In genomic region chr3:95705786-95706418, GRCh38 we compare ENCODE assay signal across 8 cellular contexts.
A peak's percentile ranks its signal among the peaks of the same experiment; 100 is the strongest.
DNase-seq lines count a peak whose midpoint lies in the region; ATAC-seq and TF ChIP-seq lines count a peak whose summit lies in the region.

No MANE protein-coding gene starts in this region.

- peak; percentile 17 for DNase-seq in activated naive CD4-positive, alpha-beta T cell treated with Interleukin-2 at 50 U/mL for 16 hours
- DNase-seq in activated naive CD4-positive, alpha-beta T cell (lab: John Stamatoyannopoulos, UW): no peak
- DNase-seq in stimulated activated naive B cell treated with anti-CD40 and anti-IgM and Interleukin-4, amounts not matched to agents 10 μg/mL and 1 μg/mL and 100 μg/mL, for 72 hours: peak; percentile 0
- no peak for DNase-seq in NCI-H1105 treated with DMSO at 0.1 percent for 48 hours (lab: John Stamatoyannopoulos, UW)

- no peak overlapping the region for H3K27ac Mint-ChIP-seq in stimulated activated naive B cell treated with anti-CD40 and anti-IgM and Interleukin-4, amounts not matched to agents 10 μg/mL and 1 μg/mL and 100 μg/mL, for 72 hours

- 0 out of 2 replicates have a peak overlapping the region, but pooled peaks have one; percentile 5 for H3K4me3 ChIP-seq in WI38 (ENCODE audit: low read depth, low read length)

- no peaks in the 10 kb centered on the region for H3K27me3 Mint-ChIP-seq in stimulated activated naive B cell treated with anti-CD40 and anti-IgM and Interleukin-4, amounts not matched to agents 10 μg/mL and 1 μg/mL and 100 μg/mL, for 72 hours

- H3K9me3 Mint-ChIP-seq in stimulated activated naive B cell treated with anti-CD40 and anti-IgM and Interleukin-4, amounts not matched to agents 10 μg/mL and 1 μg/mL and 100 μg/mL, for 72 hours: peaks cover 6 to 8% of the 10 kb centered on the region in 2 donors

- TF ChIP-seq CTCF in WI38 (IDR thresholded peaks at IDR 0.05; ENCODE audit: low read depth, low read length): no peak

- ATAC-seq in HG03354 (IDR thresholded peaks at IDR 0.05; ENCODE audit: poor library complexity, severe bottlenecking, unreplicated experiment) (peak; percentile 56), GM18861 (IDR thresholded peaks at IDR 0.05; ENCODE audit: unreplicated experiment) (no peak), HG02840 (IDR thresholded peaks at IDR 0.05; ENCODE audit: low FRiP score, unreplicated experiment) (no peak)
- ATAC-seq in stimulated activated naive B cell treated with anti-CD40 and anti-IgM and Interleukin-4, amounts not matched to agents 10 μg/mL and 1 μg/mL and 100 μg/mL, for 72 hours (replicated peaks): peak; percentile 29 to 33

- H3K4me1 Mint-ChIP-seq in stimulated activated naive B cell treated with anti-CD40 and anti-IgM and Interleukin-4, amounts not matched to agents 10 μg/mL and 1 μg/mL and 100 μg/mL, for 72 hours: no peaks in the 10 kb centered on the region

- H3K36me3 Mint-ChIP-seq in stimulated activated naive B cell treated with anti-CD40 and anti-IgM and Interleukin-4, amounts not matched to agents 10 μg/mL and 1 μg/mL and 100 μg/mL, for 72 hours: no peaks in the 10 kb centered on the region

- H3K4me3 Mint-ChIP-seq in stimulated activated naive B cell treated with anti-CD40 and anti-IgM and Interleukin-4, amounts not matched to agents 10 μg/mL and 1 μg/mL and 100 μg/mL, for 72 hours: peak overlapping the region in 1 of 2 donors; percentile 57

Comparison
In these comparisons a context has a peak if more than half of its experiments do, and no peak if none do; other contexts are left out.
1. DNase-seq: peak in activated naive CD4-positive, alpha-beta T cell treated with Interleukin-2 at 50 U/mL for 16 hours (single experiment) and stimulated activated naive B cell treated with anti-CD40 and anti-IgM and Interleukin-4, amounts not matched to agents 10 μg/mL and 1 μg/mL and 100 μg/mL, for 72 hours (single experiment); none in activated naive CD4-positive, alpha-beta T cell (0 of 4) and NCI-H1105 treated with DMSO at 0.1 percent for 48 hours (single experiment).
2. ATAC-seq: peak in HG03354 (single experiment) and stimulated activated naive B cell treated with anti-CD40 and anti-IgM and Interleukin-4, amounts not matched to agents 10 μg/mL and 1 μg/mL and 100 μg/mL, for 72 hours (2 of 2); none in GM18861 (single experiment) and HG02840 (single experiment).